1 cellular context compared by ENCODE assay signal in the genomic region with DNA sequence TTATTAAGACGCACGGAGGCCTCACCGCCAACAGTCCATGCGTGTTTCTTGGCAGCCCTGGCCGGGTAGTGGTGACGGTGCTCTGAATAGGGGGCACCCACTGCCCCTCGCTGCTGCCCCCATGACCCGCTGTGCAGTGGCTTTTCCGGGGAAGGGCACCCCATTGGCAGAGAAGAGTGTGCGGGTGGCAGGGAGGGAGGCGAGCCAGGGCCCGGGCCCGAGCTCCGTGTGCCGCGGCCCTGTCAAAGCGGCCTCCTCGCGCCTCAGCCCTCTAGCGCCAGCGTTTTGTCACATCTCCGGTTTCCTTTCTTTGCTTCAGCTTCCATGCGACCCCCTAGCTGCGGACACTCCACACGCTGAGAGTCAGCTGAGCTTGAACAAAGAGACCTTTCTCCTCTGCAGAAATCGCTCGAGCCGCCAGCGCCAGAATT.
TF ChIP-seq lines count a peak whose summit lies in the region.

No MANE protein-coding gene starts in this region.

TF ChIP-seq in GM23338, 12 proteins besides CTCF, POLR2A, EP300 and RAD21 (continued from another document):
- TF ChIP-seq, protein P1, sequence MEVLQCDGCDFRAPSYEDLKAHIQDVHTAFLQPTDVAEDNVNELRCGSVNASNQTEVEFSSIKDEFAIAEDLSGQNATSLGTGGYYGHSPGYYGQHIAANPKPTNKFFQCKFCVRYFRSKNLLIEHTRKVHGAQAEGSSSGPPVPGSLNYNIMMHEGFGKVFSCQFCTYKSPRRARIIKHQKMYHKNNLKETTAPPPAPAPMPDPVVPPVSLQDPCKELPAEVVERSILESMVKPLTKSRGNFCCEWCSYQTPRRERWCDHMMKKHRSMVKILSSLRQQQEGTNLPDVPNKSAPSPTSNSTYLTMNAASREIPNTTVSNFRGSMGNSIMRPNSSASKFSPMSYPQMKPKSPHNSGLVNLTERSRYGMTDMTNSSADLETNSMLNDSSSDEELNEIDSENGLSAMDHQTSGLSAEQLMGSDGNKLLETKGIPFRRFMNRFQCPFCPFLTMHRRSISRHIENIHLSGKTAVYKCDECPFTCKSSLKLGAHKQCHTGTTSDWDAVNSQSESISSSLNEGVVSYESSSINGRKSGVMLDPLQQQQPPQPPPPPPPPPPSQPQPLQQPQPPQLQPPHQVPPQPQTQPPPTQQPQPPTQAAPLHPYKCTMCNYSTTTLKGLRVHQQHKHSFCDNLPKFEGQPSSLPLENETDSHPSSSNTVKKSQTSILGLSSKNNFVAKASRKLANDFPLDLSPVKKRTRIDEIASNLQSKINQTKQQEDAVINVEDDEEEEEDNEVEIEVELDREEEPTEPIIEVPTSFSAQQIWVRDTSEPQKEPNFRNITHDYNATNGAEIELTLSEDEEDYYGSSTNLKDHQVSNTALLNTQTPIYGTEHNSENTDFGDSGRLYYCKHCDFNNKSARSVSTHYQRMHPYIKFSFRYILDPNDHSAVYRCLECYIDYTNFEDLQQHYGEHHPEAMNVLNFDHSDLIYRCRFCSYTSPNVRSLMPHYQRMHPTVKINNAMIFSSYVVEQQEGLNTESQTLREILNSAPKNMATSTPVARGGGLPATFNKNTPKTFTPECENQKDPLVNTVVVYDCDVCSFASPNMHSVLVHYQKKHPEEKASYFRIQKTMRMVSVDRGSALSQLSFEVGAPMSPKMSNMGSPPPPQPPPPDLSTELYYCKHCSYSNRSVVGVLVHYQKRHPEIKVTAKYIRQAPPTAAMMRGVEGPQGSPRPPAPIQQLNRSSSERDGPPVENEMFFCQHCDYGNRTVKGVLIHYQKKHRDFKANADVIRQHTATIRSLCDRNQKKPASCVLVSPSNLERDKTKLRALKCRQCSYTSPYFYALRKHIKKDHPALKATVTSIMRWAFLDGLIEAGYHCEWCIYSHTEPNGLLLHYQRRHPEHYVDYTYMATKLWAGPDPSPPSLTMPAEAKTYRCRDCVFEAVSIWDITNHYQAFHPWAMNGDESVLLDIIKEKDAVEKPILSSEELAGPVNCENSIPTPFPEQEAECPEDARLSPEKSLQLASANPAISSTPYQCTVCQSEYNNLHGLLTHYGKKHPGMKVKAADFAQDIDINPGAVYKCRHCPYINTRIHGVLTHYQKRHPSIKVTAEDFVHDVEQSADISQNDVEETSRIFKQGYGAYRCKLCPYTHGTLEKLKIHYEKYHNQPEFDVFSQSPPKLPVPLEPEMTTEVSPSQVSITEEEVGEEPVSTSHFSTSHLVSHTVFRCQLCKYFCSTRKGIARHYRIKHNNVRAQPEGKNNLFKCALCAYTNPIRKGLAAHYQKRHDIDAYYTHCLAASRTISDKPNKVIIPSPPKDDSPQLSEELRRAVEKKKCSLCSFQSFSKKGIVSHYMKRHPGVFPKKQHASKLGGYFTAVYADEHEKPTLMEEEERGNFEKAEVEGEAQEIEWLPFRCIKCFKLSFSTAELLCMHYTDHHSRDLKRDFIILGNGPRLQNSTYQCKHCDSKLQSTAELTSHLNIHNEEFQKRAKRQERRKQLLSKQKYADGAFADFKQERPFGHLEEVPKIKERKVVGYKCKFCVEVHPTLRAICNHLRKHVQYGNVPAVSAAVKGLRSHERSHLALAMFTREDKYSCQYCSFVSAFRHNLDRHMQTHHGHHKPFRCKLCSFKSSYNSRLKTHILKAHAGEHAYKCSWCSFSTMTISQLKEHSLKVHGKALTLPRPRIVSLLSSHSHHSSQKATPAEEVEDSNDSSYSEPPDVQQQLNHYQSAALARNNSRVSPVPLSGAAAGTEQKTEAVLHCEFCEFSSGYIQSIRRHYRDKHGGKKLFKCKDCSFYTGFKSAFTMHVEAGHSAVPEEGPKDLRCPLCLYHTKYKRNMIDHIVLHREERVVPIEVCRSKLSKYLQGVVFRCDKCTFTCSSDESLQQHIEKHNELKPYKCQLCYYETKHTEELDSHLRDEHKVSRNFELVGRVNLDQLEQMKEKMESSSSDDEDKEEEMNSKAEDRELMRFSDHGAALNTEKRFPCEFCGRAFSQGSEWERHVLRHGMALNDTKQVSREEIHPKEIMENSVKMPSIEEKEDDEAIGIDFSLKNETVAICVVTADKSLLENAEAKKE (CRISPR knock-in tag; IDR thresholded peaks at IDR 0.05) = no peak
- TF ChIP-seq ZNF114 (CRISPR knock-in tag; IDR thresholded peaks at IDR 0.05) (no peak), STAT1 (IDR thresholded peaks at IDR 0.05; ENCODE audit: unreplicated experiment) (no peak), EZH2phosphoT487 (IDR thresholded peaks at IDR 0.05; ENCODE audit: unreplicated experiment) (no peak), POLR2AphosphoS5 (IDR thresholded peaks at IDR 0.05; ENCODE audit: low read depth) (no peak), NANOG (IDR thresholded peaks at IDR 0.05; ENCODE audit: borderline replicate concordance) (no peak), CREB1 (CRISPR knock-in tag; IDR thresholded peaks at IDR 0.05; ENCODE audit: low read depth) (no peak), EZH2 (IDR thresholded peaks at IDR 0.05; ENCODE audit: low read depth, unreplicated experiment) (no peak)
- TF ChIP-seq, protein P2, sequence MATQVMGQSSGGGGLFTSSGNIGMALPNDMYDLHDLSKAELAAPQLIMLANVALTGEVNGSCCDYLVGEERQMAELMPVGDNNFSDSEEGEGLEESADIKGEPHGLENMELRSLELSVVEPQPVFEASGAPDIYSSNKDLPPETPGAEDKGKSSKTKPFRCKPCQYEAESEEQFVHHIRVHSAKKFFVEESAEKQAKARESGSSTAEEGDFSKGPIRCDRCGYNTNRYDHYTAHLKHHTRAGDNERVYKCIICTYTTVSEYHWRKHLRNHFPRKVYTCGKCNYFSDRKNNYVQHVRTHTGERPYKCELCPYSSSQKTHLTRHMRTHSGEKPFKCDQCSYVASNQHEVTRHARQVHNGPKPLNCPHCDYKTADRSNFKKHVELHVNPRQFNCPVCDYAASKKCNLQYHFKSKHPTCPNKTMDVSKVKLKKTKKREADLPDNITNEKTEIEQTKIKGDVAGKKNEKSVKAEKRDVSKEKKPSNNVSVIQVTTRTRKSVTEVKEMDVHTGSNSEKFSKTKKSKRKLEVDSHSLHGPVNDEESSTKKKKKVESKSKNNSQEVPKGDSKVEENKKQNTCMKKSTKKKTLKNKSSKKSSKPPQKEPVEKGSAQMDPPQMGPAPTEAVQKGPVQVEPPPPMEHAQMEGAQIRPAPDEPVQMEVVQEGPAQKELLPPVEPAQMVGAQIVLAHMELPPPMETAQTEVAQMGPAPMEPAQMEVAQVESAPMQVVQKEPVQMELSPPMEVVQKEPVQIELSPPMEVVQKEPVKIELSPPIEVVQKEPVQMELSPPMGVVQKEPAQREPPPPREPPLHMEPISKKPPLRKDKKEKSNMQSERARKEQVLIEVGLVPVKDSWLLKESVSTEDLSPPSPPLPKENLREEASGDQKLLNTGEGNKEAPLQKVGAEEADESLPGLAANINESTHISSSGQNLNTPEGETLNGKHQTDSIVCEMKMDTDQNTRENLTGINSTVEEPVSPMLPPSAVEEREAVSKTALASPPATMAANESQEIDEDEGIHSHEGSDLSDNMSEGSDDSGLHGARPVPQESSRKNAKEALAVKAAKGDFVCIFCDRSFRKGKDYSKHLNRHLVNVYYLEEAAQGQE (IDR thresholded peaks at IDR 0.05; ENCODE audit: unreplicated experiment) = no peak
- TF ChIP-seq, protein P3, sequence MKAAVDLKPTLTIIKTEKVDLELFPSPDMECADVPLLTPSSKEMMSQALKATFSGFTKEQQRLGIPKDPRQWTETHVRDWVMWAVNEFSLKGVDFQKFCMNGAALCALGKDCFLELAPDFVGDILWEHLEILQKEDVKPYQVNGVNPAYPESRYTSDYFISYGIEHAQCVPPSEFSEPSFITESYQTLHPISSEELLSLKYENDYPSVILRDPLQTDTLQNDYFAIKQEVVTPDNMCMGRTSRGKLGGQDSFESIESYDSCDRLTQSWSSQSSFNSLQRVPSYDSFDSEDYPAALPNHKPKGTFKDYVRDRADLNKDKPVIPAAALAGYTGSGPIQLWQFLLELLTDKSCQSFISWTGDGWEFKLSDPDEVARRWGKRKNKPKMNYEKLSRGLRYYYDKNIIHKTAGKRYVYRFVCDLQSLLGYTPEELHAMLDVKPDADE (IDR thresholded peaks at IDR 0.05) = no peak
TF ChIP-seq in GM23338: peak in this region for 0.
